ENCODE assay signal across 8 cellular contexts in the genomic region with DNA sequence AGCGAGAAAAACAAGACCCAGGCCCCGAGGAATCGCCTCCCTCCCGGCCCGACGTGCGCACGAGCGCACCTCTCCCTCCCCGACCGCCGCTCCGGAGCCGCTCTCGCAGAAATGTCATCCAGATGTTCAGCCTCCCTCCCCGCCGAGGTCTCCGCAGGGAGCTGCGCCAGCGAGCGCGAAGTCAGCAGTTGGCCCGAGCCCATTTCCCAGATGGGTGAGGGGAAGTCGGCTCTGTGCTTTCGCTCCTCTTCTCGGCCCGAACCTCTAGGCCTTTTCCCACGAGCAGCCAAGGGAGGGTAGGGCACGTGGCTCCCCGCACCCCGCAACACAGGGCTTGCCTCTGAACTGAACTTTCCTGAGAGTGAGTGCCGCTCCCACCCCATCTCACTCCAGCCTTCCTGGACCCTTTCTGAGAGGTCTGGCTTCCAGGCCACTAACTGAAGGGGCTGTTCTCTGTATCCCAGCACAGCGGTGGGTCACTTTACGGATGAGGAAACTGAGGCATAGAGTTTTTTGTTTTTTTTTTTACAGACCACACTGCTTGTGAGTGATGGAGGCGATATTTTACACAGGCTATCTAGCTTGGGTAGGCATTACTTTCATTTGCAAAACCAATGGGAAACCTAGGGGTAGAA. TPM values are rescaled to one million over a fixed set of nuclear protein-coding genes. Genes with fewer than 3 reads are reported as not detected.
DNase-seq lines count a peak whose midpoint lies in the region; ATAC-seq and TF ChIP-seq lines count a peak whose summit lies in the region.

No MANE protein-coding gene starts in this region.

- no peak for TF ChIP-seq POLR2A in esophagus squamous epithelium (IDR thresholded peaks at IDR 0.05)

- no peaks in the 10 kb centered on the region for H3K9me3 Mint-ChIP-seq in nephron

- no peaks in the 10 kb centered on the region for H3K36me3 ChIP-seq in esophagus squamous epithelium

- WGBS in esophagus squamous epithelium, 2 donors = 19 to 50% methylated on average over 2 to 12 of the region's 35 CpGs

- ATAC-seq in HG02759 (IDR thresholded peaks at IDR 0.05; ENCODE audit: unreplicated experiment) = peak; percentile 1

- TF ChIP-seq CTCF in esophagus squamous epithelium (IDR thresholded peaks at IDR 0.05) (no peak), nephron (IDR thresholded peaks at IDR 0.05; ENCODE audit: unreplicated experiment in 3 of 3) (peak in 2 of 3 experiments; percentile 28 to 32)

- H3K27me3 Mint-ChIP-seq in nephron (ENCODE audit: low read depth) = no peaks in the 10 kb centered on the region

- peaks cover 75% of the 10 kb centered on the region for H3K4me1 Mint-ChIP-seq in nephron

- peak overlapping the region; percentile 80 to 96 (median 91) for H3K27ac Mint-ChIP-seq in nephron

- intact Hi-C loops in esophagus squamous epithelium (cut with DNase I) = loop anchor here (5.0 kb wide), 2 partner anchors 76 to 276 kb away; no protein-coding TSS in a partner anchor

- peak overlapping the region; percentile 83 to 97 (median 92) for H3K4me3 Mint-ChIP-seq in nephron

- H3K27me3 ChIP-seq in esophagus squamous epithelium = no peaks in the 10 kb centered on the region

- peaks cover 13 to 70% (median 28%) of the 10 kb centered on the region in 3 donors for H3K4me1 ChIP-seq in esophagus squamous epithelium

- no peaks in the 10 kb centered on the region for H3K36me3 Mint-ChIP-seq in nephron (ENCODE audit: low read depth)

- peak overlapping the region; percentile 88 to 97 (median 92) for H3K27ac ChIP-seq in esophagus squamous epithelium

- H3K9me3 ChIP-seq in esophagus squamous epithelium = no peaks in the 10 kb centered on the region

- peak overlapping the region; percentile 63 to 91 (median 72) for H3K4me3 ChIP-seq in esophagus squamous epithelium

- peak; percentile 66 for DNase-seq in NCI-H2196 (lab: John Stamatoyannopoulos, UW; ENCODE audit: unreplicated experiment)
- DNase-seq in NCI-H2196 treated with DMSO at 0.1 percent for 48 hours (lab: John Stamatoyannopoulos, UW; ENCODE audit: unreplicated experiment) = no peak
- peak; percentile 35 for DNase-seq in SW480 (ENCODE audit: low spot score)
- DNase-seq in esophagus squamous epithelium (lab: John Stamatoyannopoulos, UW) = no peak
- DNase-seq in stimulated activated CD4-positive, alpha-beta T cell treated with anti-CD3 and anti-CD28 coated beads, Interleukin-2, amount 100 ng/mL, for 24 hours = no peak
- DNase-seq in iPS-NIHi11 (ENCODE audit: low spot score) = no peak

RNA-seq across cellular contexts. Expression of gene TGFB3, which starts 1.0 kb away (rescaled TPM):
- 10 to 100 TPM in 1 of 4 donors, 1 to 10 TPM in 3; 1.5 to 10.5 (median 5.0) TPM for total RNA-seq in esophagus squamous epithelium

RNA-seq across cellular contexts. Expression of gene IFT43, which starts 2.7 kb away (rescaled TPM):
- total RNA-seq in esophagus squamous epithelium = 10 to 100 TPM; 15.4 to 28.8 (median 17.5) TPM

Comparison
In these comparisons a context has a peak if more than half of its experiments do, and no peak if none do; other contexts are left out.
1. DNase-seq: peak in NCI-H2196 (single experiment) and SW480 (single experiment); none in NCI-H2196 treated with DMSO at 0.1 percent for 48 hours (single experiment), esophagus squamous epithelium (single experiment), stimulated activated CD4-positive, alpha-beta T cell treated with anti-CD3 and anti-CD28 coated beads, Interleukin-2, amount 100 ng/mL, for 24 hours (0 of 2) and iPS-NIHi11 (single experiment).
2. CTCF ChIP-seq: peak in nephron (2 of 3); none in esophagus squamous epithelium (0 of 6).